In genomic region chr11:126997196-126997595, GRCh38 we compare ENCODE assay signal across 1 cellular context.
TF ChIP-seq lines count a peak whose summit lies in the region.

No MANE protein-coding gene starts in this region.

TF ChIP-seq in A549, 52 proteins besides CTCF, POLR2A, EP300 and RAD21 (continued from another document):
- TF ChIP-seq, protein P1, sequence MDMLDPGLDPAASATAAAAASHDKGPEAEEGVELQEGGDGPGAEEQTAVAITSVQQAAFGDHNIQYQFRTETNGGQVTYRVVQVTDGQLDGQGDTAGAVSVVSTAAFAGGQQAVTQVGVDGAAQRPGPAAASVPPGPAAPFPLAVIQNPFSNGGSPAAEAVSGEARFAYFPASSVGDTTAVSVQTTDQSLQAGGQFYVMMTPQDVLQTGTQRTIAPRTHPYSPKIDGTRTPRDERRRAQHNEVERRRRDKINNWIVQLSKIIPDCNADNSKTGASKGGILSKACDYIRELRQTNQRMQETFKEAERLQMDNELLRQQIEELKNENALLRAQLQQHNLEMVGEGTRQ (IDR thresholded peaks at IDR 0.05) = no peak
